Comparison of ENCODE assay signal across 1 cellular context in the genomic region with DNA sequence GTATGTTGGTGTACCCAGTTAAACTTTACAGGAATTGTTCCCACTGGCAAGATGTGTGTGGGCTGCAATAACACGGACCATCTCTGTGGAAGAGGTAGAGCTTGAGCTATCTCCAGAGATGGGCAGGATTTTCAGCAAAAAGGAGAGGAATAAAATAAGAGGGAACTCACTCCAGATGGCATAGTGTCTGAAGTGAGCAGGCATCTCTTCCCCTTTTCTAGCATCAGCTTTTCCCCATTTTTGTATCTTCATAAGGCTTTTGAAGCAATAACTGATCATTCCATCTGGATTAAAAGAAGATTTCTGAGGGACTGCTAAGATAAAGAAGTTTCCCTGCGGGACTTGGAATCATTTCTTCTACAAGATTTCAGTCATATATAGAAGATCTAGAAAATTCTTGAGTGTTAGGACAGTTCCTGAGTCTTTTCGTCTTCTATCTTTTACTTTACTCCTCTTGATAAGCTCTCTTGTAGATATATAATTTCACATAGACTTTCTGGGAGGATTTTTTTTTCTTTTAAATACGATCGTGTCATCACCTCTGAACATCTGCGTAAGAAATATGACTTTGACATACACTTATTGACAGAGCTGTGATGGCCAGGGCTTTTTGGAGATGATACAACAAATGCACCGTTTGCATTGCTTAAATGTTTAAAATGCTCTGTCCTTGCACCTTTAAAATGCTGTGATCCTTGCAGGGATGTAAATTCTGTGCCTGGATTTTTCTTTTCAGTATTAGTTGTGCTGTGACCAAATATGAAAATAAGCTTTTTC.
TF ChIP-seq lines count a peak whose summit lies in the region.

No MANE protein-coding gene starts in this region.

TF ChIP-seq in H1, 55 proteins besides CTCF, POLR2A, EP300 and RAD21:
- no peak for TF ChIP-seq KDM4A (IDR thresholded peaks at IDR 0.05; ENCODE audit: low read depth, low read length, severe bottlenecking)
- TF ChIP-seq CEBPB (IDR thresholded peaks at IDR 0.05; ENCODE audit: low read depth, low read length), result no peak
- no peak for TF ChIP-seq SAP30 (IDR thresholded peaks at IDR 0.05; ENCODE audit: insufficient read depth, insufficient replicate concordance, low read length)
- TF ChIP-seq YY1 (IDR thresholded peaks at IDR 0.05; ENCODE audit: low read depth, low read length), result no peak
- TF ChIP-seq, protein P1, sequence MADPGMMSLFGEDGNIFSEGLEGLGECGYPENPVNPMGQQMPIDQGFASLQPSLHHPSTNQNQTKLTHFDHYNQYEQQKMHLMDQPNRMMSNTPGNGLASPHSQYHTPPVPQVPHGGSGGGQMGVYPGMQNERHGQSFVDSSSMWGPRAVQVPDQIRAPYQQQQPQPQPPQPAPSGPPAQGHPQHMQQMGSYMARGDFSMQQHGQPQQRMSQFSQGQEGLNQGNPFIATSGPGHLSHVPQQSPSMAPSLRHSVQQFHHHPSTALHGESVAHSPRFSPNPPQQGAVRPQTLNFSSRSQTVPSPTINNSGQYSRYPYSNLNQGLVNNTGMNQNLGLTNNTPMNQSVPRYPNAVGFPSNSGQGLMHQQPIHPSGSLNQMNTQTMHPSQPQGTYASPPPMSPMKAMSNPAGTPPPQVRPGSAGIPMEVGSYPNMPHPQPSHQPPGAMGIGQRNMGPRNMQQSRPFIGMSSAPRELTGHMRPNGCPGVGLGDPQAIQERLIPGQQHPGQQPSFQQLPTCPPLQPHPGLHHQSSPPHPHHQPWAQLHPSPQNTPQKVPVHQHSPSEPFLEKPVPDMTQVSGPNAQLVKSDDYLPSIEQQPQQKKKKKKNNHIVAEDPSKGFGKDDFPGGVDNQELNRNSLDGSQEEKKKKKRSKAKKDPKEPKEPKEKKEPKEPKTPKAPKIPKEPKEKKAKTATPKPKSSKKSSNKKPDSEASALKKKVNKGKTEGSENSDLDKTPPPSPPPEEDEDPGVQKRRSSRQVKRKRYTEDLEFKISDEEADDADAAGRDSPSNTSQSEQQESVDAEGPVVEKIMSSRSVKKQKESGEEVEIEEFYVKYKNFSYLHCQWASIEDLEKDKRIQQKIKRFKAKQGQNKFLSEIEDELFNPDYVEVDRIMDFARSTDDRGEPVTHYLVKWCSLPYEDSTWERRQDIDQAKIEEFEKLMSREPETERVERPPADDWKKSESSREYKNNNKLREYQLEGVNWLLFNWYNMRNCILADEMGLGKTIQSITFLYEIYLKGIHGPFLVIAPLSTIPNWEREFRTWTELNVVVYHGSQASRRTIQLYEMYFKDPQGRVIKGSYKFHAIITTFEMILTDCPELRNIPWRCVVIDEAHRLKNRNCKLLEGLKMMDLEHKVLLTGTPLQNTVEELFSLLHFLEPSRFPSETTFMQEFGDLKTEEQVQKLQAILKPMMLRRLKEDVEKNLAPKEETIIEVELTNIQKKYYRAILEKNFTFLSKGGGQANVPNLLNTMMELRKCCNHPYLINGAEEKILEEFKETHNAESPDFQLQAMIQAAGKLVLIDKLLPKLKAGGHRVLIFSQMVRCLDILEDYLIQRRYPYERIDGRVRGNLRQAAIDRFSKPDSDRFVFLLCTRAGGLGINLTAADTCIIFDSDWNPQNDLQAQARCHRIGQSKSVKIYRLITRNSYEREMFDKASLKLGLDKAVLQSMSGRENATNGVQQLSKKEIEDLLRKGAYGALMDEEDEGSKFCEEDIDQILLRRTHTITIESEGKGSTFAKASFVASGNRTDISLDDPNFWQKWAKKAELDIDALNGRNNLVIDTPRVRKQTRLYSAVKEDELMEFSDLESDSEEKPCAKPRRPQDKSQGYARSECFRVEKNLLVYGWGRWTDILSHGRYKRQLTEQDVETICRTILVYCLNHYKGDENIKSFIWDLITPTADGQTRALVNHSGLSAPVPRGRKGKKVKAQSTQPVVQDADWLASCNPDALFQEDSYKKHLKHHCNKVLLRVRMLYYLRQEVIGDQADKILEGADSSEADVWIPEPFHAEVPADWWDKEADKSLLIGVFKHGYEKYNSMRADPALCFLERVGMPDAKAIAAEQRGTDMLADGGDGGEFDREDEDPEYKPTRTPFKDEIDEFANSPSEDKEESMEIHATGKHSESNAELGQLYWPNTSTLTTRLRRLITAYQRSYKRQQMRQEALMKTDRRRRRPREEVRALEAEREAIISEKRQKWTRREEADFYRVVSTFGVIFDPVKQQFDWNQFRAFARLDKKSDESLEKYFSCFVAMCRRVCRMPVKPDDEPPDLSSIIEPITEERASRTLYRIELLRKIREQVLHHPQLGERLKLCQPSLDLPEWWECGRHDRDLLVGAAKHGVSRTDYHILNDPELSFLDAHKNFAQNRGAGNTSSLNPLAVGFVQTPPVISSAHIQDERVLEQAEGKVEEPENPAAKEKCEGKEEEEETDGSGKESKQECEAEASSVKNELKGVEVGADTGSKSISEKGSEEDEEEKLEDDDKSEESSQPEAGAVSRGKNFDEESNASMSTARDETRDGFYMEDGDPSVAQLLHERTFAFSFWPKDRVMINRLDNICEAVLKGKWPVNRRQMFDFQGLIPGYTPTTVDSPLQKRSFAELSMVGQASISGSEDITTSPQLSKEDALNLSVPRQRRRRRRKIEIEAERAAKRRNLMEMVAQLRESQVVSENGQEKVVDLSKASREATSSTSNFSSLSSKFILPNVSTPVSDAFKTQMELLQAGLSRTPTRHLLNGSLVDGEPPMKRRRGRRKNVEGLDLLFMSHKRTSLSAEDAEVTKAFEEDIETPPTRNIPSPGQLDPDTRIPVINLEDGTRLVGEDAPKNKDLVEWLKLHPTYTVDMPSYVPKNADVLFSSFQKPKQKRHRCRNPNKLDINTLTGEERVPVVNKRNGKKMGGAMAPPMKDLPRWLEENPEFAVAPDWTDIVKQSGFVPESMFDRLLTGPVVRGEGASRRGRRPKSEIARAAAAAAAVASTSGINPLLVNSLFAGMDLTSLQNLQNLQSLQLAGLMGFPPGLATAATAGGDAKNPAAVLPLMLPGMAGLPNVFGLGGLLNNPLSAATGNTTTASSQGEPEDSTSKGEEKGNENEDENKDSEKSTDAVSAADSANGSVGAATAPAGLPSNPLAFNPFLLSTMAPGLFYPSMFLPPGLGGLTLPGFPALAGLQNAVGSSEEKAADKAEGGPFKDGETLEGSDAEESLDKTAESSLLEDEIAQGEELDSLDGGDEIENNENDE (IDR thresholded peaks at IDR 0.05; ENCODE audit: insufficient replicate concordance, low read length), result no peak
- TF ChIP-seq TEAD4 (IDR thresholded peaks at IDR 0.05; ENCODE audit: low read depth, low read length), result no peak
